Comparison of ENCODE assay signal across 36 cellular contexts in genomic region chr6:26483727-26484126, GRCh38. TPM values are rescaled to one million over a fixed set of nuclear protein-coding genes. Genes with fewer than 3 reads are reported as not detected.
"Had no signal": no experiment of that assay in that cellular context is flagged by ENCODE, and none has a peak within 500 bp of the region (broad histone marks: within the 10 kb centered on the region; RNA-seq: fewer than 3 reads in every experiment).

No MANE protein-coding gene starts in this region.

- H3K9ac ChIP-seq: KMS-11 had no signal

- H3K4me3 ChIP-seq: Peyer's patch, SK-N-MC had no signal

- H3K4me2 ChIP-seq: KMS-11 had no signal

- H3K9me3 ChIP-seq: Peyer's patch had no signal

- H3K4me1 ChIP-seq: Peyer's patch had no signal

- H3K27ac ChIP-seq: KMS-11, Peyer's patch, SK-N-MC had no signal

- ATAC-seq: PC-3 had no signal

- H3K36me3 ChIP-seq: Peyer's patch had no signal

- H3K27me3 ChIP-seq: Peyer's patch had no signal

- DNase-seq: Karpas-422, KBM-7, NCI-H1048, NCI-H1092 treated with DMSO at 0.1 percent for 48 hours, NCI-H1105 treated with DMSO at 0.1 percent for 48 hours, NCI-H1417, NCI-H1436, NCI-H146, NCI-H1694, NCI-H187, NCI-H1930, NCI-H2029 treated with DMSO at 0.1 percent for 48 hours, NCI-H2081 treated with DMSO at 0.1 percent for 48 hours, NCI-H2107, NCI-H2171, NCI-H226, NCI-H446 treated with DMSO at 0.1 percent for 48 hours, NCI-H510A, NCI-H524, NCI-H526, NCI-H69, NCI-H748 treated with DMSO at 0.1 percent for 48 hours, NCI-H82, OCI-M1, PC-3, Peyer's patch, Right ventricle myocardium superior, RPMI8226, SHP77 treated with DMSO at 0.1 percent for 48 hours, SW 1271, T-helper 1 cell had no signal

RNA-seq across cellular contexts. Expression of gene BTN1A1, which starts 16.4 kb away (rescaled TPM):
- total RNA-seq: LHCN-M2, MCF 10A, PC-3, Peyer's patch, Right ventricle myocardium superior, SK-MEL-5 had no signal
